Comparison of ENCODE assay signal across 2 cellular contexts in genomic region chr22:21960200-21961126, GRCh38.
TF ChIP-seq lines count a peak whose summit lies in the region.

No MANE protein-coding gene starts in this region.

TF ChIP-seq in IMR-90, 13 proteins besides CTCF, POLR2A, EP300 and RAD21:
- TF ChIP-seq RCOR1 (IDR thresholded peaks at IDR 0.05; ENCODE audit: insufficient replicate concordance, low read length) (no peak), SMC3 (IDR thresholded peaks at IDR 0.05; ENCODE audit: low read depth, low read length) (no peak), MXI1 (IDR thresholded peaks at IDR 0.05; ENCODE audit: borderline replicate concordance, low read depth, low read length) (no peak), MAZ (IDR thresholded peaks at IDR 0.05; ENCODE audit: borderline replicate concordance, low read depth, low read length) (no peak), BHLHE40 (IDR thresholded peaks at IDR 0.05; ENCODE audit: low read depth, low read length) (no peak), RFX5 (IDR thresholded peaks at IDR 0.05; ENCODE audit: low read depth, low read length) (no peak), FOS (IDR thresholded peaks at IDR 0.05; ENCODE audit: low read depth, low read length) (no peak), CEBPB (IDR thresholded peaks at IDR 0.05; ENCODE audit: low read depth, low read length) (no peak), MAFK (IDR thresholded peaks at IDR 0.05; ENCODE audit: low read depth, low read length) (no peak), NFE2L2 (IDR thresholded peaks at IDR 0.05; ENCODE audit: low read depth, low read length) (no peak), USF2 (IDR thresholded peaks at IDR 0.05; ENCODE audit: low read depth, low read length) (no peak), ELK1 (IDR thresholded peaks at IDR 0.05; ENCODE audit: borderline replicate concordance, low read depth, low read length) (no peak), CHD1 (IDR thresholded peaks at IDR 0.05; ENCODE audit: low read depth, low read length) (no peak)

TF ChIP-seq in H1, 55 proteins besides CTCF, POLR2A, EP300 and RAD21:
- TF ChIP-seq YY1 (IDR thresholded peaks at IDR 0.05; ENCODE audit: low read depth, low read length) (no peak), POLR2AphosphoS5 (IDR thresholded peaks at IDR 0.05; ENCODE audit: low read depth, low read length) (peak; percentile 67; the same call in 1 of the 2 replicates), TBP (IDR thresholded peaks at IDR 0.05; ENCODE audit: low read depth, low read length) (no peak), CTBP2 (IDR thresholded peaks at IDR 0.05; ENCODE audit: borderline replicate concordance, insufficient read depth, insufficient read length, low read length) (no peak), SIRT6 (IDR thresholded peaks at IDR 0.05; ENCODE audit: low read length) (no peak), POU5F1 (IDR thresholded peaks at IDR 0.05; ENCODE audit: low read depth, low read length) (no peak), RFX5 (IDR thresholded peaks at IDR 0.05; ENCODE audit: borderline replicate concordance, low read depth, low read length) (no peak), NANOG (IDR thresholded peaks at IDR 0.05; ENCODE audit: insufficient read depth, low read depth, low read length, poor library complexity, severe bottlenecking) (no peak)
- TF ChIP-seq, protein P1, sequence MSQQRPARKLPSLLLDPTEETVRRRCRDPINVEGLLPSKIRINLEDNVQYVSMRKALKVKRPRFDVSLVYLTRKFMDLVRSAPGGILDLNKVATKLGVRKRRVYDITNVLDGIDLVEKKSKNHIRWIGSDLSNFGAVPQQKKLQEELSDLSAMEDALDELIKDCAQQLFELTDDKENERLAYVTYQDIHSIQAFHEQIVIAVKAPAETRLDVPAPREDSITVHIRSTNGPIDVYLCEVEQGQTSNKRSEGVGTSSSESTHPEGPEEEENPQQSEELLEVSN (IDR thresholded peaks at IDR 0.05) = no peak
